18 cellular contexts compared by ENCODE assay signal in the genomic region with DNA sequence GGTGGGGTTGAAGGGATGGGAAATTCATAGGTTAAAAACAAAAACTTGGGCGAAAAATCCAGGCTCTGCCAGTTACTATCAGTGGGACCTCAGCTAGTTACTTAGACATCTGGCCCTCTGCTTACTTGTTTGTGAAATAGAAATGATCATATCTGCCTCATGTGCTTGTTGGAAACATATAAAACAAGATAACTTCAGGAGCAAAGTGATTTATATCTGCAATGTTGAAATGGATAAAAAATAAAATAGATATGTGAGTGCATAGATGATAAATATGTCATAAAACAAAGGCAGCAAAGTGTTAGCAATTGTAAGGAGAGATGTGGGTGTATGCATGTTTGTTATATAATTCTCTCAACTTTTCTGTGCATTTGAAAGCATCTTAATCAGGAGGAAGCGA.
"Had no signal": no experiment of that assay in that cellular context is flagged by ENCODE, and none has a peak within 500 bp of the region (broad histone marks: within the 10 kb centered on the region; RNA-seq: fewer than 3 reads in every experiment).

No MANE protein-coding gene starts in this region.

- H3K36me3 ChIP-seq: neutrophil, right atrium auricular region, tibial artery, upper lobe of left lung, vagina had no signal

- H3K27ac Mint-ChIP-seq: effector memory CD8-positive, alpha-beta T cell; naive thymus-derived CD4-positive, alpha-beta T cell; nephron progenitor cell had no signal

- DNase-seq: effector memory CD8-positive, alpha-beta T cell; foreskin melanocyte; head of caudate nucleus; hippocampal formation; kidney glomerular epithelial cell; mesendoderm; naive thymus-derived CD4-positive, alpha-beta T cell; nephron progenitor cell; posterior cingulate gyrus; small intestine; stimulated activated CD4-positive, alpha-beta T cell treated with anti-CD3 and anti-CD28 coated beads, Interleukin-2, amount 100 ng/mL, for 48 hours; stimulated activated naive CD8-positive, alpha-beta T cell treated with anti-CD3 and anti-CD28 coated beads, Interleukin-15, Interleukin-2, amounts not matched to agents 100 U/mL and 50 U/mL, for 24 hours; tibial artery; upper lobe of left lung had no signal

- H3K4me3 Mint-ChIP-seq: effector memory CD8-positive, alpha-beta T cell; naive thymus-derived CD4-positive, alpha-beta T cell; nephron progenitor cell had no signal

- H3K27me3 ChIP-seq: neutrophil, right atrium auricular region, tibial artery, upper lobe of left lung, vagina had no signal

- H3K4me1 Mint-ChIP-seq: naive thymus-derived CD4-positive, alpha-beta T cell had no signal

- H3K4me3 ChIP-seq: right atrium auricular region, tibial artery, upper lobe of left lung had no signal

- ATAC-seq: effector memory CD8-positive, alpha-beta T cell; naive thymus-derived CD4-positive, alpha-beta T cell; stimulated activated naive CD8-positive, alpha-beta T cell treated with anti-CD3 and anti-CD28 coated beads, Interleukin-15, Interleukin-2, amounts not matched to agents 100 U/mL and 50 U/mL, for 24 hours had no signal

- H3K36me3 Mint-ChIP-seq: naive thymus-derived CD4-positive, alpha-beta T cell had no signal

- H3K9me3 ChIP-seq: neutrophil, right atrium auricular region, tibial artery, upper lobe of left lung, vagina had no signal

- H3K9me3 Mint-ChIP-seq: nephron progenitor cell had no signal

- FAIRE-seq: islet of Langerhans, small intestine had no signal

- H3K27ac ChIP-seq: neutrophil, right atrium auricular region, tibial artery, upper lobe of left lung, vagina had no signal
